In genomic region chr2:111312897-111313607, GRCh38 we compare ENCODE assay signal across 8 cellular contexts.
DNase-seq lines count a peak whose midpoint lies in the region; ATAC-seq, FAIRE-seq and TF ChIP-seq lines count a peak whose summit lies in the region.
"Not testable (repeated sequence)": the region's sequence is repeated elsewhere in the genome, so short reads cannot be mapped to it uniquely, and the experiment has no call there.

No MANE protein-coding gene starts in this region.

- not testable (repeated sequence) for H3K9me3 ChIP-seq in endodermal cell (ENCODE audit: control insufficient read depth, low read length); left lung; psoas muscle

- H3K36me3 Mint-ChIP-seq in endodermal cell (ENCODE audit: low read depth) = not testable (repeated sequence)

- H3K9ac ChIP-seq in endodermal cell (ENCODE audit: extremely low read depth, low read length, poor library complexity, severe bottlenecking) = not testable (repeated sequence)

- H3K27me3 Mint-ChIP-seq in endodermal cell (ENCODE audit: insufficient read depth) = not testable (repeated sequence)

- not testable (repeated sequence) for H3K9me3 Mint-ChIP-seq in endodermal cell

- DNase-seq in EH (ENCODE audit: low read depth) (peak; percentile 87), HS-27A (ENCODE audit: low read depth) (peak; percentile 40), amniotic epithelial cell (ENCODE audit: low read depth) (peak; percentile 87), endodermal cell (peak; percentile 10), Right ventricle myocardium inferior (ENCODE audit: missing footprints) (peak; percentile 70), left lung (peak in 1 of 2 donors; percentile 61), psoas muscle (peak; percentile 29 to 48), urothelium cell line (ENCODE audit: low spot score) (peak; percentile 44)

- not testable (repeated sequence) for H3K27ac Mint-ChIP-seq in endodermal cell

- 72% methylated on average over 4 of the region's 15 CpGs; no CpG with 5 or more reads in 1 of the 2 experiments for WGBS in endodermal cell (ENCODE audit: insufficient coverage in 1 of 2, insufficient read length in 1 of 2), 2 experiments
- WGBS in psoas muscle, 3 donors = 44 to 69% (median 48%) methylated on average over 9 to 13 of the region's 15 CpGs

- not testable (repeated sequence) for H3K27ac ChIP-seq in endodermal cell (ENCODE audit: low read depth, low read length); left lung; psoas muscle

- H3K4me3 Mint-ChIP-seq in endodermal cell = not testable (repeated sequence)

- peak; percentile 70 for ATAC-seq in Right ventricle myocardium inferior
- ATAC-seq in left lung = peak; percentile 7
- ATAC-seq in psoas muscle = peak; percentile 32 to 58 (median 48)

- not testable (repeated sequence) for H3K36me3 ChIP-seq in endodermal cell (ENCODE audit: control insufficient read depth, insufficient read depth, low read length); left lung; psoas muscle (ENCODE audit: insufficient read depth in 1 of 2, low read depth in 1 of 2)

- not testable (repeated sequence) for H3K27me3 ChIP-seq in endodermal cell (ENCODE audit: control insufficient read depth, insufficient read depth, low read length, poor library complexity, severe bottlenecking); left lung; psoas muscle (ENCODE audit: insufficient read depth in 3 of 3, low read length in 2 of 3)

- H3K4me1 Mint-ChIP-seq in endodermal cell = not testable (repeated sequence)

- intact Hi-C loops in Right ventricle myocardium inferior (cut with DNase I); left lung (cut with DNase I); psoas muscle (cut with DNase I): not testable (repeated sequence)

- not testable (repeated sequence) for H3K4me1 ChIP-seq in endodermal cell (ENCODE audit: control insufficient read depth, insufficient read depth, low read length); left lung; psoas muscle

- TF ChIP-seq CTCF in endodermal cell (conservative IDR thresholded peaks at IDR 0.05); left lung (IDR thresholded peaks at IDR 0.05); psoas muscle (IDR thresholded peaks at IDR 0.05): not testable (repeated sequence)

- peak; percentile 74 for FAIRE-seq in urothelium cell line (lab: Jason Lieb, UNC)

- H3K4me3 ChIP-seq in endodermal cell (ENCODE audit: low read length); left lung; psoas muscle: not testable (repeated sequence)

Comparison
In these comparisons a context has a peak if more than half of its experiments do, and no peak if none do; other contexts are left out.
1. ATAC-seq: peak in every context shown above with its lines; median percentile 70 in Right ventricle myocardium inferior; 48 in psoas muscle; 7 in left lung.